1 cellular context compared by ENCODE assay signal in the genomic region with DNA sequence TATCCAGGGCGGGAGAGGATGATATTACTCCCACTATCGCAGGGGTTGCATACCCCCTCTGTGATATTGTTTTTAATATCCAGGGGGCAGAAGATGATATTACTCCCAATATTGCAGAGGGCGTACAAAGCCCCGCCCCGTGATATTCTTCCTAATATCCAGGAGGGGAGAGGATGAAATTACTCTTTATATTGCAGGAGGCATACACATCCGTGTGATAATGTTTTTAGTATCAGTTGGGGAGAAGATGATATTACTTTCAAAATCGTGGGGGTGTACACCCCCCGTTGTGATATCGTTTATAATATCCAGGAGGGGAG.
TF ChIP-seq lines count a peak whose summit lies in the region.

No MANE protein-coding gene starts in this region.

TF ChIP-seq in HepG2, 621 proteins besides CTCF, POLR2A, EP300 and RAD21 (continued from another document and continues in another):
- TF ChIP-seq, protein P1, sequence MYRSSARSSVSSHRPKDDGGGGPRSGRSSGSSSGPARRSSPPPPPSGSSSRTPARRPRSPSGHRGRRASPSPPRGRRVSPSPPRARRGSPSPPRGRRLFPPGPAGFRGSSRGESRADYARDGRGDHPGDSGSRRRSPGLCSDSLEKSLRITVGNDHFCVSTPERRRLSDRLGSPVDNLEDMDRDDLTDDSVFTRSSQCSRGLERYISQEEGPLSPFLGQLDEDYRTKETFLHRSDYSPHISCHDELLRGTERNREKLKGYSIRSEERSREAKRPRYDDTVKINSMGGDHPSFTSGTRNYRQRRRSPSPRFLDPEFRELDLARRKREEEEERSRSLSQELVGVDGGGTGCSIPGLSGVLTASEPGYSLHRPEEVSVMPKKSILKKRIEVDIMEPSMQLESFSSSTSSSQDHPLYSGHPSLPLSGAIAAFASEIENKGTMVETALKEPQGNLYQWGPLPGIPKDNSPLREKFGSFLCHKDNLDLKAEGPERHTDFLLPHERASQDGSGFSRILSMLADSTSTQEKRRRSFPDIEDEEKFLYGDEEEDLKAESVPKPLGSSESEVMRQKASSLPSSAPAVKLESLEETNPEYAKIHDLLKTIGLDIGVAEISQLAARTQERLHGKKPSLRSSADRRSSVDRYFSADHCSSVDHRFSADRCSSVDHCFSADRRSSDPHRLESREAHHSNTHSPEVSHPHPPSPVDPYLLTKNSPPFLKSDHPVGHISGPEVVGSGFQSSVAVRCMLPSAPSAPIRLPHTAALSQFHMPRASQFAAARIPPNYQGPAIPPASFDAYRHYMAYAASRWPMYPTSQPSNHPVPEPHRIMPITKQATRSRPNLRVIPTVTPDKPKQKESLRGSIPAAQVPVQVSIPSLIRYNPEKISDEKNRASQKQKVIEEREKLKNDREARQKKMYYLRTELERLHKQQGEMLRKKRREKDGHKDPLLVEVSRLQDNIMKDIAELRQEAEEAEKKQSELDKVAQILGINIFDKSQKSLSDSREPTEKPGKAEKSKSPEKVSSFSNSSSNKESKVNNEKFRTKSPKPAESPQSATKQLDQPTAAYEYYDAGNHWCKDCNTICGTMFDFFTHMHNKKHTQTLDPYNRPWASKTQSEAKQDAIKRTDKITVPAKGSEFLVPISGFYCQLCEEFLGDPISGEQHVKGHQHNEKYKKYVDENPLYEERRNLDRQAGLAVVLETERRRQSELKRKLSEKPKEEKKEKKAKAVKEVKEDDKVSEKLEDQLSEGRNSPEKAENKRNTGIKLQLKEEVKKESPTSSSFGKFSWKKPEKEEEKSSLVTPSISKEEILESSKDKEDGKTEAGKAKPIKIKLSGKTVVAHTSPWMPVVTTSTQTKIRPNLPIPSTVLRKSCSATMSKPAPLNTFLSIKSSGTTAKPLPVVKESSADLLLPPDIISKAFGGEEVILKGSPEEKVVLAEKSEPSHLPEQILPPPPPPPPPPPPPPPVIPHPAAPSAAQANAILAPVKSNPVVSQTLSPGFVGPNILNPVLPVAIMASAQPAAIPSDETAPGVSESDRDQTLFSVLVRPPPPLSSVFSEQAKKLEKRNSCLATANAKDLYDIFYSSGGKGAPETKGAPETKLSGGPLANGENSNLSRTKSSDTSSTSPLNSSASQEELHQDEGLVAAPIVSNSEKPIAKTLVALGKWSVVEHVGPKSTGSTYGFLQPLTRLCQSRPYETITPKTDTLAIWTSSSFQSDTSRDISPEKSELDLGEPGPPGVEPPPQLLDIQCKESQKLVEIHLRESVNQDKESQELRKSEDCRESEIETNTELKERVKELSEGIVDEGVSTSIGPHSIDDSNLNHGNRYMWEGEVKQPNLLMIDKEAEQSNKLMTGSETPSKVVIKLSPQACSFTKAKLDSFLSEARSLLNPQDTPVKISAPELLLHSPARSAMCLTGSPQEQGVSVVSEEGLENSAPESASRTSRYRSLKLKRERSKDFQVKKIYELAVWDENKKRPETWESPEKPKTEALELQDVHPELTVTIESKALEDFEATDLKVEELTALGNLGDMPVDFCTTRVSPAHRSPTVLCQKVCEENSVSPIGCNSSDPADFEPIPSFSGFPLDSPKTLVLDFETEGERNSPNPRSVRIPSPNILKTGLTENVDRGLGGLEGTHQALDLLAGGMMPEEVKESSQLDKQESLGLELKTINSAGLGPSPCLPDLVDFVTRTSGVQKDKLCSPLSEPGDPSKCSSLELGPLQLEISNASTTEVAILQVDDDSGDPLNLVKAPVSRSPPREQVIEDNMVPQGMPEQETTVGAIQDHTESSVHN (CRISPR knock-in tag; IDR thresholded peaks at IDR 0.05): no peak
- TF ChIP-seq MLXIP (CRISPR knock-in tag; IDR thresholded peaks at IDR 0.05; ENCODE audit: borderline replicate concordance) (no peak), HNRNPH1 (optimal IDR thresholded peaks at IDR 0.05; ENCODE audit: low read depth, low read length) (no peak), ZNF232 (CRISPR knock-in tag; IDR thresholded peaks at IDR 0.05; ENCODE audit: borderline replicate concordance) (no peak), ZNF572 (CRISPR knock-in tag; IDR thresholded peaks at IDR 0.05) (no peak), PCBP2 (optimal IDR thresholded peaks at IDR 0.05; ENCODE audit: low read depth, low read length, poor library complexity, severe bottlenecking) (no peak), ZNF607 (CRISPR knock-in tag; IDR thresholded peaks at IDR 0.05; ENCODE audit: borderline replicate concordance) (peak; percentile 13; the same call in 1 of the 2 replicates), CENPT (CRISPR knock-in tag; IDR thresholded peaks at IDR 0.05; ENCODE audit: low read depth) (no peak), ZNF713 (CRISPR knock-in tag; IDR thresholded peaks at IDR 0.05) (no peak), NR2F2 (IDR thresholded peaks at IDR 0.05; ENCODE audit: borderline replicate concordance, low read depth) (no peak), TBX2 (CRISPR knock-in tag; IDR thresholded peaks at IDR 0.05; ENCODE audit: borderline replicate concordance) (no peak), ZNF124 (CRISPR knock-in tag; IDR thresholded peaks at IDR 0.05) (0 out of 2 replicates have a peak, but pooled peaks have one; percentile 4), HIVEP1 (CRISPR knock-in tag; IDR thresholded peaks at IDR 0.05) (no peak), SKIL (CRISPR knock-in tag; IDR thresholded peaks at IDR 0.05; ENCODE audit: borderline replicate concordance) (peak; percentile 50; the same call in 1 of the 2 replicates), ZNF619 (CRISPR knock-in tag; IDR thresholded peaks at IDR 0.05) (no peak), TCF12 (IDR thresholded peaks at IDR 0.05) (no peak), TCF12 (CRISPR knock-in tag; IDR thresholded peaks at IDR 0.05) (no peak), ZNF101 (CRISPR knock-in tag; IDR thresholded peaks at IDR 0.05; ENCODE audit: borderline replicate concordance, low read depth) (no peak), RAD51 (IDR thresholded peaks at IDR 0.05; ENCODE audit: borderline replicate concordance) (no peak), GMEB2 (CRISPR knock-in tag; IDR thresholded peaks at IDR 0.05; ENCODE audit: low read depth) (0 out of 2 replicates have a peak, but pooled peaks have one; percentile 1), THYN1 (CRISPR knock-in tag; IDR thresholded peaks at IDR 0.05; ENCODE audit: borderline replicate concordance, low read depth) (no peak), DMAP1 (CRISPR knock-in tag; IDR thresholded peaks at IDR 0.05) (peak; percentile 18; the same call in 1 of the 2 replicates), SOX13 (IDR thresholded peaks at IDR 0.05) (no peak), SOX13 (CRISPR knock-in tag; conservative IDR thresholded peaks at IDR 0.05 in 1 of 2, IDR thresholded peaks at IDR 0.05 in 1 of 2) (no peak), GATAD1 (CRISPR knock-in tag; IDR thresholded peaks at IDR 0.05) (0 out of 2 replicates have a peak, but pooled peaks have one; percentile 0), NAIF1 (CRISPR knock-in tag; IDR thresholded peaks at IDR 0.05; ENCODE audit: borderline replicate concordance) (no peak)
- TF ChIP-seq, protein P2, sequence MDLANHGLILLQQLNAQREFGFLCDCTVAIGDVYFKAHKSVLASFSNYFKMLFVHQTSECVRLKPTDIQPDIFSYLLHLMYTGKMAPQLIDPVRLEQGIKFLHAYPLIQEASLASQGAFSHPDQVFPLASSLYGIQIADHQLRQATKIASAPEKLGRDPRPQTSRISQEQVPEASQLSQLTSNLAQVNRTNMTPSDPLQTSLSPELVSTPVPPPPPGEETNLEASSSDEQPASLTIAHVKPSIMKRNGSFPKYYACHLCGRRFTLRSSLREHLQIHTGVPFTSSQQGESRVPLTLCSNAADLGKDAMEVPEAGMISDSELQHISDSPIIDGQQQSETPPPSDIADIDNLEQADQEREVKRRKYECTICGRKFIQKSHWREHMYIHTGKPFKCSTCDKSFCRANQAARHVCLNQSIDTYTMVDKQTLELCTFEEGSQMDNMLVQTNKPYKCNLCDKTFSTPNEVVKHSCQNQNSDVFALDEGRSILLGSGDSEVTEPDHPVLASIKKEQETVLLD (CRISPR knock-in tag; IDR thresholded peaks at IDR 0.05; ENCODE audit: low read depth): 0 out of 2 replicates have a peak, but pooled peaks have one; percentile 1
- TF ChIP-seq, protein P3, sequence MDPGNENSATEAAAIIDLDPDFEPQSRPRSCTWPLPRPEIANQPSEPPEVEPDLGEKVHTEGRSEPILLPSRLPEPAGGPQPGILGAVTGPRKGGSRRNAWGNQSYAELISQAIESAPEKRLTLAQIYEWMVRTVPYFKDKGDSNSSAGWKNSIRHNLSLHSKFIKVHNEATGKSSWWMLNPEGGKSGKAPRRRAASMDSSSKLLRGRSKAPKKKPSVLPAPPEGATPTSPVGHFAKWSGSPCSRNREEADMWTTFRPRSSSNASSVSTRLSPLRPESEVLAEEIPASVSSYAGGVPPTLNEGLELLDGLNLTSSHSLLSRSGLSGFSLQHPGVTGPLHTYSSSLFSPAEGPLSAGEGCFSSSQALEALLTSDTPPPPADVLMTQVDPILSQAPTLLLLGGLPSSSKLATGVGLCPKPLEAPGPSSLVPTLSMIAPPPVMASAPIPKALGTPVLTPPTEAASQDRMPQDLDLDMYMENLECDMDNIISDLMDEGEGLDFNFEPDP (CRISPR knock-in tag; conservative IDR thresholded peaks at IDR 0.05): 0 out of 2 replicates have a peak, but pooled peaks have one; percentile 22
- TF ChIP-seq, protein P4, sequence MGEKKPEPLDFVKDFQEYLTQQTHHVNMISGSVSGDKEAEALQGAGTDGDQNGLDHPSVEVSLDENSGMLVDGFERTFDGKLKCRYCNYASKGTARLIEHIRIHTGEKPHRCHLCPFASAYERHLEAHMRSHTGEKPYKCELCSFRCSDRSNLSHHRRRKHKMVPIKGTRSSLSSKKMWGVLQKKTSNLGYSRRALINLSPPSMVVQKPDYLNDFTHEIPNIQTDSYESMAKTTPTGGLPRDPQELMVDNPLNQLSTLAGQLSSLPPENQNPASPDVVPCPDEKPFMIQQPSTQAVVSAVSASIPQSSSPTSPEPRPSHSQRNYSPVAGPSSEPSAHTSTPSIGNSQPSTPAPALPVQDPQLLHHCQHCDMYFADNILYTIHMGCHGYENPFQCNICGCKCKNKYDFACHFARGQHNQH (CRISPR knock-in tag; IDR thresholded peaks at IDR 0.05): 0 out of 2 replicates have a peak, but pooled peaks have one; percentile 14
- TF ChIP-seq, protein P5, sequence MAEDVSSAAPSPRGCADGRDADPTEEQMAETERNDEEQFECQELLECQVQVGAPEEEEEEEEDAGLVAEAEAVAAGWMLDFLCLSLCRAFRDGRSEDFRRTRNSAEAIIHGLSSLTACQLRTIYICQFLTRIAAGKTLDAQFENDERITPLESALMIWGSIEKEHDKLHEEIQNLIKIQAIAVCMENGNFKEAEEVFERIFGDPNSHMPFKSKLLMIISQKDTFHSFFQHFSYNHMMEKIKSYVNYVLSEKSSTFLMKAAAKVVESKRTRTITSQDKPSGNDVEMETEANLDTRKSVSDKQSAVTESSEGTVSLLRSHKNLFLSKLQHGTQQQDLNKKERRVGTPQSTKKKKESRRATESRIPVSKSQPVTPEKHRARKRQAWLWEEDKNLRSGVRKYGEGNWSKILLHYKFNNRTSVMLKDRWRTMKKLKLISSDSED (CRISPR knock-in tag; IDR thresholded peaks at IDR 0.05): no peak
